In the genomic region with DNA sequence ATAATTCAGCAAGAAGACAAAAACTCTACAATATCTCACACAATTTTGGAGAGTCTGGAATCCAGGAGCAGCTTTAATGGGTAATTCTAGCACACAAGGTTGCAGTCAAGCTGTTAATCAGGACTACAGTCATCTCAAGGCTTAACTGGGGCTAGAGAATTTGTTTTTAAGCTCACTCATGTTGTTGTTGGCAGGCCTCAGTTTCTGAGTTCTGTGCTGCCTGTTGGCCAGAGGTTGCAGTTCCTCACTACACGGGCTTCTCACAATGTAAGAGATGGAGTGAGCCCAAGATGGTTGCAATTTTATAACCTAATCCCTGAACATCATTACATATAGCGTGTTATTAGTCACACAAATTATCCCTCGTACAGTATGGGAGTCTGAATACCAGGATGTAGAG, we compare ENCODE assay signal across 21 cellular contexts. TPM values are rescaled to one million over a fixed set of nuclear protein-coding genes. Genes with fewer than 3 reads are reported as not detected.
A peak's percentile ranks its signal among the peaks of the same experiment; 100 is the strongest.
DNase-seq lines count a peak whose midpoint lies in the region; ATAC-seq lines count a peak whose summit lies in the region.
"Had no signal": no experiment of that assay in that cellular context is flagged by ENCODE, and none has a peak within 500 bp of the region (broad histone marks: within the 10 kb centered on the region; RNA-seq: fewer than 3 reads in every experiment).

No MANE protein-coding gene starts in this region.

- H3K4me1 ChIP-seq in adipocyte (ENCODE audit: control insufficient read depth, insufficient read depth, low read length) (peaks cover 10% of the 10 kb centered on the region), aorta (ENCODE audit: control insufficient read depth in 1 of 2, insufficient read depth in 2 of 2, low read length in 2 of 2) (no peaks in the 10 kb centered on the region)

- intact Hi-C loops in left ventricle myocardium superior (cut with micrococcal nuclease) (no loop called here), aorta (cut with DNase I) (no loop called here)

- ATAC-seq in left ventricle myocardium superior (peak; percentile 82), aorta (ENCODE audit: low FRiP score) (peak; percentile 63), GM21723 (IDR thresholded peaks at IDR 0.05; ENCODE audit: unreplicated experiment) (no peak)

- WGBS in aorta, 2 donors = 33% methylated on average over 3 of the region's 3 CpGs

- H3K4me3 ChIP-seq in adipocyte (ENCODE audit: low read length) = no peak overlapping the region
- no peak overlapping the region for H3K4me3 ChIP-seq in aorta (ENCODE audit: low read length in 2 of 2)

- H3K36me3 ChIP-seq in adipocyte (ENCODE audit: control insufficient read depth, insufficient read depth, low read length, severe bottlenecking) (no peaks in the 10 kb centered on the region), aorta (ENCODE audit: control insufficient read depth in 1 of 2, insufficient read depth in 2 of 2, low read length in 1 of 2) (no peaks in the 10 kb centered on the region)

- H3K9me3 ChIP-seq in adipocyte (ENCODE audit: control insufficient read depth, low read length) = no peaks in the 10 kb centered on the region
- no peaks in the 10 kb centered on the region for H3K9me3 ChIP-seq in aorta (ENCODE audit: control insufficient read depth, low read length)
- H3K9me3 ChIP-seq: SK-N-SH had no signal

- no peak overlapping the region for H3K9ac ChIP-seq in adipocyte (ENCODE audit: low read length)
- H3K9ac ChIP-seq: SK-N-SH had no signal

- H3K27me3 ChIP-seq in adipocyte (replicated peaks; ENCODE audit: control insufficient read depth, insufficient read depth, low read length) = no peaks in the 10 kb centered on the region
- H3K27me3 ChIP-seq in aorta (ENCODE audit: control insufficient read depth in 1 of 2, insufficient read depth in 2 of 2, low read length in 1 of 2) = peaks cover 0 to 3% of the 10 kb centered on the region in 2 donors

- DNase-seq in adipocyte (ENCODE audit: low read depth) (peak; percentile 45), fibroblast of gingiva (ENCODE audit: low read depth) (peak; percentile 7), left ventricle myocardium superior (no peak), aorta (no peak), NCI-H2081 (lab: John Stamatoyannopoulos, UW) (no peak), NCI-H510A (lab: John Stamatoyannopoulos, UW) (no peak)
- DNase-seq: ACHN; C1 segment of cervical spinal cord; CD8-positive, alpha-beta memory T cell; H7; HFFc6; NCI-H1436 treated with DMSO at 0.1 percent for 48 hours; NCI-H2029 treated with DMSO at 0.1 percent for 48 hours; NCI-H2171 treated with DMSO at 0.1 percent for 48 hours; NCI-H446; NCI-H69; SHP77 treated with DMSO at 0.1 percent for 48 hours; SK-N-SH had no signal

- H3K27ac ChIP-seq in aorta (ENCODE audit: low read depth in 1 of 2, low read length in 2 of 2) = no peak overlapping the region

RNA-seq across cellular contexts. Expression of a gene that starts 50.6 kb away (rescaled TPM):
- total RNA-seq in left ventricle myocardium superior = 0.10 TPM
- total RNA-seq in aorta = under 1 TPM in 1 of 2 donors, not detected in 1; 0.12 TPM
- not detected for polyA plus RNA-seq in aorta
- total RNA-seq: CD8-positive, alpha-beta memory T cell; HT-29; OCI-LY7 had no signal
- polyA plus RNA-seq: CD8-positive, alpha-beta memory T cell had no signal

Comparison
In these comparisons a context has a peak if more than half of its experiments do, and no peak if none do; other contexts are left out.
1. DNase-seq: peak in adipocyte (single experiment) and fibroblast of gingiva (single experiment); none in left ventricle myocardium superior (single experiment), aorta (0 of 2), NCI-H2081 (0 of 2) and NCI-H510A (single experiment).